Comparison of ENCODE assay signal across 8 cellular contexts in the genomic region with DNA sequence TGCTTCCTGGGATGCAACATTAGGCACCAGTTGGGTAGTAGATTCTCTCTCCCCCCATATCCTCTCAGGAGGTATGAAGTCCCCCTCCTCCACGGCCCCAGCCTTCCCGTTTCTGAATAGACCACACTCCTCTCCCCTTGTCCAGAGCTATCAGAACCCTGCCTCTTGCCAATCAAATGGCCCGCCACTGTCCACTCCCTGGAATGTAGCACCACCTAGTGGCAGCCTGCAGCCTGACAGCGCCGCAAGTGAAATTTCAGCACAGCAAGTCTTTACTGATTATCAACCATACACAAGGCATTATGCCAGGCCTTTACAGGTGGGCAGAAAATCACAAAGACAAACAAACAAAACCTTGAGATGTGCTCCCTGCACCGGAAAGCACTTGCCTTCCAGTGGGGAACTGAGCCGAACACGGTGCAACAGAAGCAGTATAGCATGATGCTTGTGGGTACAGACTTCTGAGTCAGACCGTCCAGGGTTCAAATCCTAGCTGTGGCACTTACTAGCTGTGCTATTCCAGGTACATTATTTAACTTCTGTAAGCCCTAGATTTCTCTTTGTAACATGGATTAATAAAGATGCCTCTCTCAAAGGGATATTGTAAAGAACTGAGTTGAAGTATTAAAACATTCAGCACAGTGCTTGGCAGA.
DNase-seq lines count a peak whose midpoint lies in the region; ATAC-seq and TF ChIP-seq lines count a peak whose summit lies in the region.

No MANE protein-coding gene starts in this region.

- ATAC-seq in GM21717 (IDR thresholded peaks at IDR 0.05; ENCODE audit: unreplicated experiment) = no peak

- peak; percentile 99 for TF ChIP-seq CTCF in LNCAP (IDR thresholded peaks at IDR 0.05)

- DNase-seq in NCI-H1436 (lab: John Stamatoyannopoulos, UW) = peak; percentile 64
- DNase-seq in NCI-H1436 treated with DMSO at 0.1 percent for 48 hours (lab: John Stamatoyannopoulos, UW) = no peak
- DNase-seq in SK-N-DZ (ENCODE audit: low spot score) = peak; percentile 50
- DNase-seq in amniotic epithelial cell (ENCODE audit: low read depth) = peak; percentile 44
- DNase-seq in hippocampal formation (lab: John Stamatoyannopoulos, UW) = peak; percentile 34 to 52
- DNase-seq in stimulated activated CD4-positive, alpha-beta T cell treated with anti-CD3 and anti-CD28 coated beads, Interleukin-12 subunit alpha, Interleukin-12 subunit beta, amount 100 ng/mL, for 4 hours = peak; percentile 47
